20 cellular contexts compared by ENCODE assay signal in genomic region chr14:22878271-22879246, GRCh38. TPM values are rescaled to one million over a fixed set of nuclear protein-coding genes. Genes with fewer than 3 reads are reported as not detected.
A peak's percentile ranks its signal among the peaks of the same experiment; 100 is the strongest.
DNase-seq lines count a peak whose midpoint lies in the region; ATAC-seq lines count a peak whose summit lies in the region.
"Had no signal": no experiment of that assay in that cellular context is flagged by ENCODE, and none has a peak within 500 bp of the region (broad histone marks: within the 10 kb centered on the region; RNA-seq: fewer than 3 reads in every experiment).

No MANE protein-coding gene starts in this region.

- peak overlapping the region; percentile 41 for H3K27ac Mint-ChIP-seq in activated naive CD8-positive, alpha-beta T cell
- H3K27ac Mint-ChIP-seq in activated naive CD8-positive, alpha-beta T cell treated with anti-CD3 and anti-CD28 coated beads for 36 hours = no peak overlapping the region
- H3K27ac Mint-ChIP-seq in IgD-negative memory B cell (peak overlapping the region; percentile 39 to 65 (median 60)), memory B cell (peak overlapping the region; percentile 11)
- peak overlapping the region; percentile 60 for H3K27ac Mint-ChIP-seq in stimulated activated naive B cell treated with anti-CD40 and anti-IgM and Interleukin-4, amounts not matched to agents 10 μg/mL and 1 μg/mL and 100 μg/mL, for 72 hours
- H3K27ac Mint-ChIP-seq: activated CD4-positive, alpha-beta T cell treated with anti-CD3 and anti-CD28 coated beads, Interleukin-2, amount 10 ng/mL, durations not matched to agents 24 days and 14 days had no signal

- peaks cover 24% of the 10 kb centered on the region for H3K4me1 Mint-ChIP-seq in activated naive CD8-positive, alpha-beta T cell (ENCODE audit: low read depth)
- H3K4me1 Mint-ChIP-seq in activated naive CD8-positive, alpha-beta T cell treated with anti-CD3 and anti-CD28 coated beads for 36 hours = peaks cover 20% of the 10 kb centered on the region
- H3K4me1 Mint-ChIP-seq in IgD-negative memory B cell = peaks cover 0 to 17% (median 9%) of the 10 kb centered on the region in 3 donors
- peaks cover 18% of the 10 kb centered on the region for H3K4me1 Mint-ChIP-seq in memory B cell
- H3K4me1 Mint-ChIP-seq in stimulated activated naive B cell treated with anti-CD40 and anti-IgM and Interleukin-4, amounts not matched to agents 10 μg/mL and 1 μg/mL and 100 μg/mL, for 72 hours = peaks cover 28 to 44% of the 10 kb centered on the region in 2 donors

- no peak overlapping the region for H3K4me3 Mint-ChIP-seq in activated naive CD8-positive, alpha-beta T cell
- no peak overlapping the region for H3K4me3 Mint-ChIP-seq in activated naive CD8-positive, alpha-beta T cell treated with anti-CD3 and anti-CD28 coated beads for 36 hours
- H3K4me3 Mint-ChIP-seq in IgD-negative memory B cell (peak overlapping the region in 1 of 4 donors; percentile 61), memory B cell (no peak overlapping the region)
- no peak overlapping the region for H3K4me3 Mint-ChIP-seq in stimulated activated naive B cell treated with anti-CD40 and anti-IgM and Interleukin-4, amounts not matched to agents 10 μg/mL and 1 μg/mL and 100 μg/mL, for 72 hours
- H3K4me3 Mint-ChIP-seq: activated CD4-positive, alpha-beta T cell treated with anti-CD3 and anti-CD28 coated beads, Interleukin-2, amount 10 ng/mL, durations not matched to agents 24 days and 14 days; brain; nephron had no signal

- no peaks in the 10 kb centered on the region for H3K36me3 Mint-ChIP-seq in activated naive CD8-positive, alpha-beta T cell
- H3K36me3 Mint-ChIP-seq in activated naive CD8-positive, alpha-beta T cell treated with anti-CD3 and anti-CD28 coated beads for 36 hours = peaks cover 6% of the 10 kb centered on the region
- H3K36me3 Mint-ChIP-seq in IgD-negative memory B cell (peaks cover 12% of the 10 kb centered on the region), memory B cell (peaks cover 19% of the 10 kb centered on the region)
- H3K36me3 Mint-ChIP-seq in stimulated activated naive B cell treated with anti-CD40 and anti-IgM and Interleukin-4, amounts not matched to agents 10 μg/mL and 1 μg/mL and 100 μg/mL, for 72 hours = peaks cover 37 to 50% of the 10 kb centered on the region in 2 donors

- DNase-seq in activated naive CD8-positive, alpha-beta T cell treated with anti-CD3 and anti-CD28 coated beads for 36 hours = no peak
- DNase-seq in memory B cell (ENCODE audit: low spot score in 2 of 2) (no peak), C1 segment of cervical spinal cord (lab: John Stamatoyannopoulos, UW) (no peak)
- DNase-seq in stimulated activated naive B cell treated with anti-CD40 and anti-IgM and Interleukin-4, amounts not matched to agents 10 μg/mL and 1 μg/mL and 100 μg/mL, for 72 hours = no peak
- DNase-seq: ACHN; activated CD4-positive, alpha-beta T cell treated with anti-CD3 and anti-CD28 coated beads, Interleukin-2, amount 10 ng/mL, durations not matched to agents 24 days and 14 days; cortex of kidney; foreskin fibroblast; hypothalamus; Kasumi-1; NCI-H1105 treated with DMSO at 0.1 percent for 48 hours; NCI-H2107; NCI-H524; stimulated activated CD4-positive, alpha-beta T cell treated with anti-CD3 and anti-CD28 coated beads, Interleukin-4, amount 100 ng/mL, for 24 hours had no signal

- no peak for ATAC-seq in memory B cell (ENCODE audit: low read depth)
- no peak for ATAC-seq in stimulated activated naive B cell treated with anti-CD40 and anti-IgM and Interleukin-4, amounts not matched to agents 10 μg/mL and 1 μg/mL and 100 μg/mL, for 72 hours (replicated peaks)
- no peak for ATAC-seq in HG03159 (IDR thresholded peaks at IDR 0.05; ENCODE audit: unreplicated experiment)
- ATAC-seq in GM21515 (IDR thresholded peaks at IDR 0.05; ENCODE audit: unreplicated experiment) = no peak

- H3K9me3 Mint-ChIP-seq in activated naive CD8-positive, alpha-beta T cell (ENCODE audit: low read depth) = no peaks in the 10 kb centered on the region
- no peaks in the 10 kb centered on the region for H3K9me3 Mint-ChIP-seq in activated naive CD8-positive, alpha-beta T cell treated with anti-CD3 and anti-CD28 coated beads for 36 hours
- no peaks in the 10 kb centered on the region for H3K9me3 Mint-ChIP-seq in IgD-negative memory B cell
- H3K9me3 Mint-ChIP-seq in memory B cell = no peaks in the 10 kb centered on the region
- no peaks in the 10 kb centered on the region for H3K9me3 Mint-ChIP-seq in stimulated activated naive B cell treated with anti-CD40 and anti-IgM and Interleukin-4, amounts not matched to agents 10 μg/mL and 1 μg/mL and 100 μg/mL, for 72 hours
- H3K9me3 Mint-ChIP-seq: activated CD4-positive, alpha-beta T cell treated with anti-CD3 and anti-CD28 coated beads, Interleukin-2, amount 10 ng/mL, durations not matched to agents 24 days and 14 days; brain; nephron had no signal

- no peaks in the 10 kb centered on the region for H3K27me3 Mint-ChIP-seq in activated naive CD8-positive, alpha-beta T cell
- no peaks in the 10 kb centered on the region for H3K27me3 Mint-ChIP-seq in activated naive CD8-positive, alpha-beta T cell treated with anti-CD3 and anti-CD28 coated beads for 36 hours
- H3K27me3 Mint-ChIP-seq in IgD-negative memory B cell = no peaks in the 10 kb centered on the region
- no peaks in the 10 kb centered on the region for H3K27me3 Mint-ChIP-seq in memory B cell
- no peaks in the 10 kb centered on the region for H3K27me3 Mint-ChIP-seq in stimulated activated naive B cell treated with anti-CD40 and anti-IgM and Interleukin-4, amounts not matched to agents 10 μg/mL and 1 μg/mL and 100 μg/mL, for 72 hours
- H3K27me3 Mint-ChIP-seq: brain had no signal

RNA-seq across cellular contexts. Expression of gene REM2, which starts 4.5 kb away (rescaled TPM):
- under 1 TPM; 0.14 to 0.19 TPM for total RNA-seq in activated naive CD8-positive, alpha-beta T cell treated with anti-CD3 and anti-CD28 coated beads for 36 hours
- 2.6 TPM for polyA plus RNA-seq in IgD-negative memory B cell

RNA-seq across cellular contexts. Expression of gene LRP10, which starts 7.0 kb away (rescaled TPM):
- total RNA-seq in activated naive CD8-positive, alpha-beta T cell treated with anti-CD3 and anti-CD28 coated beads for 36 hours = 10 to 100 TPM; 17.6 to 18.7 TPM
- polyA plus RNA-seq in IgD-negative memory B cell = 113 TPM

RNA-seq across cellular contexts. Expression of gene RBM23, which starts 40.4 kb away (rescaled TPM):
- 10 to 100 TPM; 66.2 to 67.2 TPM for total RNA-seq in activated naive CD8-positive, alpha-beta T cell treated with anti-CD3 and anti-CD28 coated beads for 36 hours
- 49.7 TPM for polyA plus RNA-seq in IgD-negative memory B cell

RNA-seq across cellular contexts. Expression of gene MMP14, which starts 42.2 kb away (rescaled TPM):
- total RNA-seq in activated naive CD8-positive, alpha-beta T cell treated with anti-CD3 and anti-CD28 coated beads for 36 hours = 1 to 10 TPM; 1.1 to 1.8 TPM
- polyA plus RNA-seq in IgD-negative memory B cell = not detected

RNA-seq across cellular contexts. Expression of gene MRPL52, which starts 48.9 kb away (rescaled TPM):
- total RNA-seq in activated naive CD8-positive, alpha-beta T cell treated with anti-CD3 and anti-CD28 coated beads for 36 hours = 100 to 1,000 TPM; 154 to 170 TPM
- polyA plus RNA-seq in IgD-negative memory B cell = 200 TPM
